ENCODE assay signal across 8 cellular contexts in the genomic region with DNA sequence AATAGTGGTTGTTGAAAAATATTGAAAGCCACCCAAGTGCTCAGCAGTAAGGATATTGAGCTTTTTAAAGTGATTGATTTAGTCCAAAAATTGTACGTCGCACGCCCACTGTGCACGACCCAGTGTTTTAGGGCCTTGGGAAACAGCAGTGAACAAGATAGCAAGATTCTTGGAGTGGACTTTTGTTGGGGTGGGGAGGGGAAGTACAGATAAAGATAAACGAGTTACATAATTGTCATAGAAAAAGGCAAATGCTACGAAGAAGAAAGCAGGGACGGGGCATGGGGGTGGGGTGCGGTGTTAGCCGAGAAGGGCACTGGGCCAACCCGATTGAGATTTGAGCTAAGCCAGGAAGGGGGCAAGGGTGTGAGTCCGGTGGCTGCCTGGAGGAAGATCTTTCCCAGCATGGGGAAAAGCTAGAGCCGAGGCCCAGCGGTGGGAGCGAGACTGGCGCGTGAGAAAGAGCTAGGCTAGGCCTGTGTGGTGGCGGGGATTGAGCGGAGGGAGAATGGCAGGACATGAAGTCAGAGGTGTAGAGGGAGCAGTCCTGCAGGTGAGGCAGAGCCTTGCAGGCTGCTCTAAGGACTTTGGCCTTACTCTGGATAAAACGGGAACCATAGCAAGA. TPM values are rescaled to one million over a fixed set of nuclear protein-coding genes. Genes with fewer than 3 reads are reported as not detected.
DNase-seq lines count a peak whose midpoint lies in the region; ATAC-seq and TF ChIP-seq lines count a peak whose summit lies in the region.

No MANE protein-coding gene starts in this region.

- H3K4me3 Mint-ChIP-seq in nephron progenitor cell, result peak overlapping the region; percentile 97

- peak overlapping the region; percentile 100 for H3K27ac Mint-ChIP-seq in nephron progenitor cell

- peak overlapping the region; percentile 67 for H3K4me2 ChIP-seq in fibroblast of lung (ENCODE audit: extremely low read depth, insufficient read depth, low read length)

- peak overlapping the region; percentile 100 for H3K9ac ChIP-seq in fibroblast of lung (ENCODE audit: insufficient read depth, low read length)

- peaks cover 6% of the 10 kb centered on the region for H3K4me1 ChIP-seq in fibroblast of lung (ENCODE audit: control insufficient read depth, extremely low read depth, insufficient read depth, low read length)

- peaks cover 39% of the 10 kb centered on the region for H3K79me2 ChIP-seq in fibroblast of lung (ENCODE audit: control insufficient read depth, insufficient read depth, low read length)

- peaks cover 18% of the 10 kb centered on the region for H3K36me3 Mint-ChIP-seq in nephron progenitor cell (ENCODE audit: low read depth)

- no peaks in the 10 kb centered on the region for H3K27me3 ChIP-seq in fibroblast of lung (ENCODE audit: control insufficient read depth, insufficient read depth, low read length)

- H2AFZ ChIP-seq in fibroblast of lung (ENCODE audit: low read length), result peak overlapping the region; percentile 43

- peak overlapping the region; percentile 92 for H3K27ac ChIP-seq in KOPT-K1 (ENCODE audit: low read depth, low read length, poor library complexity, severe bottlenecking)
- H3K27ac ChIP-seq in fibroblast of lung (ENCODE audit: insufficient read depth, low read length), result peak overlapping the region; percentile 99

- peaks cover 27% of the 10 kb centered on the region for H3K4me1 Mint-ChIP-seq in nephron progenitor cell

- TF ChIP-seq CTCF in AG09319 (IDR thresholded peaks at IDR 0.05; ENCODE audit: low read depth, low read length) (peak; percentile 0; the same call in 1 of the 2 replicates), fibroblast of lung (conservative IDR thresholded peaks at IDR 0.05 in 1 of 2, IDR thresholded peaks at IDR 0.05 in 1 of 2; ENCODE audit: low read depth in 1 of 2, low read length in 2 of 2) (no peak), nephron progenitor cell (IDR thresholded peaks at IDR 0.05) (no peak)

- DNase-seq in AG09319 (ENCODE audit: extremely low read depth, low read depth), result no peak
- DNase-seq in activated T-cell treated with anti-CD3 and anti-CD28 coated beads for 48 hours (ENCODE audit: low read depth), result peak; percentile 12
- peak; percentile 11 to 41 for DNase-seq in fibroblast of lung (ENCODE audit: low read depth in 2 of 2)
- DNase-seq in nephron progenitor cell, result peak; percentile 40
- DNase-seq in GF-D8 (lab: John Stamatoyannopoulos, UW), result no peak
- no peak for DNase-seq in amniotic stem cell (lab: John Stamatoyannopoulos, UW)

- H4K20me1 ChIP-seq in fibroblast of lung (ENCODE audit: control insufficient read depth, extremely low read depth, insufficient read depth, low read length), result no peaks in the 10 kb centered on the region

- ATAC-seq in GM18868 (IDR thresholded peaks at IDR 0.05; ENCODE audit: unreplicated experiment), result peak; percentile 29

- peaks cover 25% of the 10 kb centered on the region for H3K27me3 Mint-ChIP-seq in nephron progenitor cell (ENCODE audit: low read depth, poor library complexity)

- peaks cover 39% of the 10 kb centered on the region for H3K36me3 ChIP-seq in KOPT-K1 (ENCODE audit: insufficient read depth, low read length)
- H3K36me3 ChIP-seq in fibroblast of lung (ENCODE audit: control insufficient read depth, insufficient read depth, low read length), result peaks cover 4% of the 10 kb centered on the region

- H3K4me3 ChIP-seq in fibroblast of lung (replicated peaks in 1 of 4; ENCODE audit: control extremely low read depth in 1 of 4, insufficient read depth in 1 of 4, low read depth in 3 of 4, low read length in 4 of 4), result peak overlapping the region; percentile 78 to 99 (median 98)

- peaks cover 5% of the 10 kb centered on the region for H3K9me3 Mint-ChIP-seq in nephron progenitor cell

- H3K9me3 ChIP-seq in KOPT-K1 (ENCODE audit: insufficient read depth, low read length, poor library complexity, severe bottlenecking), result peaks cover 3% of the 10 kb centered on the region
- no peaks in the 10 kb centered on the region for H3K9me3 ChIP-seq in fibroblast of lung (ENCODE audit: control insufficient read depth, insufficient read depth, low read depth, low read length)

RNA-seq across cellular contexts. Expression of gene HTD2, which starts 0.5 kb away (rescaled TPM):
- 8.9 and 9.5 TPM in 2 replicates for total RNA-seq in fibroblast of lung
- polyA plus RNA-seq in fibroblast of lung, result 8.6 and 10.3 TPM in 2 replicates
- polyA plus RNA-seq in fibroblast of lung (2012), result 5.0 and 6.3 TPM in 2 replicates
- 1.1 TPM in 2 replicates for polyA minus RNA-seq in fibroblast of lung (ENCODE audit: low replicate concordance)

RNA-seq across cellular contexts. Expression of gene RPP14, which starts 0.7 kb away (rescaled TPM):
- total RNA-seq in fibroblast of lung, result 10.6 and 11.0 TPM in 2 replicates
- 16.9 and 17.1 TPM in 2 replicates for polyA plus RNA-seq in fibroblast of lung
- polyA plus RNA-seq in fibroblast of lung (2012), result 9.5 and 10.1 TPM in 2 replicates
- 0.43 and 10.3 TPM in 2 replicates for polyA minus RNA-seq in fibroblast of lung (ENCODE audit: low replicate concordance)

RNA-seq across cellular contexts. Expression of gene PXK, which starts 25.9 kb away (rescaled TPM):
- total RNA-seq in fibroblast of lung, result 56.8 and 65.2 TPM in 2 replicates
- polyA plus RNA-seq in fibroblast of lung, result 49.6 and 54.6 TPM in 2 replicates
- polyA plus RNA-seq in fibroblast of lung (2012), result 26.8 and 33.5 TPM in 2 replicates
- polyA minus RNA-seq in fibroblast of lung (ENCODE audit: low replicate concordance), result 15.4 and 20.1 TPM in 2 replicates

Comparison
In these comparisons a context has a peak if more than half of its experiments do, and no peak if none do; other contexts are left out.
1. DNase-seq: peak in activated T-cell treated with anti-CD3 and anti-CD28 coated beads for 48 hours (single experiment), fibroblast of lung (2 of 2) and nephron progenitor cell (single experiment); none in AG09319 (single experiment), GF-D8 (single experiment) and amniotic stem cell (single experiment).